ENCODE assay signal across 10 cellular contexts in genomic region chr3:54121404-54122045, GRCh38. TPM values are rescaled to one million over a fixed set of nuclear protein-coding genes. Genes with fewer than 3 reads are reported as not detected.
DNase-seq lines count a peak whose midpoint lies in the region; ATAC-seq and TF ChIP-seq lines count a peak whose summit lies in the region.
"Had no signal": no experiment of that assay in that cellular context is flagged by ENCODE, and none has a peak within 500 bp of the region (broad histone marks: within the 10 kb centered on the region; RNA-seq: fewer than 3 reads in every experiment).

No MANE protein-coding gene starts in this region.

- H3K9ac ChIP-seq in iPS-18a (ENCODE audit: low read length) = no peak overlapping the region

- 0 to 1% methylated on average over 3 to 43 of the region's 71 CpGs for WGBS in testis, 2 donors

- H3K36me3 ChIP-seq in SJSA1 (no peaks in the 10 kb centered on the region), iPS-18a (ENCODE audit: control insufficient read depth, low read depth, low read length) (no peaks in the 10 kb centered on the region), testis (ENCODE audit: low read depth, missing control alignments) (no peaks in the 10 kb centered on the region)
- H3K36me3 ChIP-seq in effector memory CD4-positive, alpha-beta T cell (ENCODE audit: control insufficient read depth, insufficient read depth, low read length) = no peaks in the 10 kb centered on the region

- peaks cover 4% of the 10 kb centered on the region for H3K4me1 ChIP-seq in SJSA1 (replicated peaks)
- H3K4me1 ChIP-seq in iPS-18a (ENCODE audit: control insufficient read depth, low read depth, low read length) = peaks cover 6% of the 10 kb centered on the region
- peaks cover 9% of the 10 kb centered on the region for H3K4me1 ChIP-seq in testis
- no peaks in the 10 kb centered on the region for H3K4me1 ChIP-seq in effector memory CD4-positive, alpha-beta T cell (ENCODE audit: control insufficient read depth, insufficient read depth, low read length, poor library complexity, severe bottlenecking)

- peak overlapping the region; percentile 6; the same call in 1 of the 2 replicates for H3K4me3 ChIP-seq in SJSA1
- H3K4me3 ChIP-seq in iPS-18a (ENCODE audit: low read length) = peak overlapping the region; percentile 70
- H3K4me3 ChIP-seq in testis = peak overlapping the region; percentile 59 to 71
- no peak overlapping the region for H3K4me3 ChIP-seq in effector memory CD4-positive, alpha-beta T cell (ENCODE audit: insufficient read depth, low read depth, low read length, poor library complexity, severe bottlenecking)

- H3K27me3 ChIP-seq in SJSA1 (replicated peaks) (peaks cover 56% of the 10 kb centered on the region), iPS-18a (ENCODE audit: control insufficient read depth, insufficient read depth, low read length) (peaks cover 74% of the 10 kb centered on the region), testis (no peaks in the 10 kb centered on the region)
- peaks cover 19% of the 10 kb centered on the region for H3K27me3 ChIP-seq in effector memory CD4-positive, alpha-beta T cell (replicated peaks; ENCODE audit: control insufficient read depth, insufficient read depth, low read length, poor library complexity, severe bottlenecking)

- intact Hi-C loops in testis (cut with DNase I; ENCODE audit: low total_unique reads) = no loop called here

- no peak for DNase-seq in SJSA1 (ENCODE audit: low read depth in 1 of 2, low spot score in 2 of 2)
- peak; percentile 25 for DNase-seq in testis
- no peak for DNase-seq in NCI-H510A treated with DMSO at 0.1 percent for 48 hours (lab: John Stamatoyannopoulos, UW)
- no peak for DNase-seq in NAMALWA (ENCODE audit: low spot score)
- no peak for DNase-seq in middle frontal gyrus (ENCODE audit: extremely low spot score, low spot score)
- no peak for DNase-seq in effector memory CD4-positive, alpha-beta T cell

- TF ChIP-seq POLR2A in testis (IDR thresholded peaks at IDR 0.05) = no peak

- no peak for TF ChIP-seq CTCF in testis (IDR thresholded peaks at IDR 0.05)

- peak; percentile 22 for ATAC-seq in GM21390 (IDR thresholded peaks at IDR 0.05; ENCODE audit: unreplicated experiment)

- H3K9me3 ChIP-seq in SJSA1 (replicated peaks) = no peaks in the 10 kb centered on the region
- peaks cover under 1% of the 10 kb centered on the region for H3K9me3 ChIP-seq in iPS-18a (ENCODE audit: control insufficient read depth, low read depth, low read length)
- no peaks in the 10 kb centered on the region for H3K9me3 ChIP-seq in testis
- H3K9me3 ChIP-seq in effector memory CD4-positive, alpha-beta T cell (ENCODE audit: control insufficient read depth, low read length) = no peaks in the 10 kb centered on the region

- H3K27ac ChIP-seq in SJSA1 (no peak overlapping the region), iPS-18a (ENCODE audit: low read length) (no peak overlapping the region), testis (peak overlapping the region in 1 of 2 donors; percentile 56)
- no peak overlapping the region for H3K27ac ChIP-seq in effector memory CD4-positive, alpha-beta T cell (ENCODE audit: insufficient read depth, low read length, poor library complexity, severe bottlenecking)

RNA-seq across cellular contexts. Expression of gene CACNA2D3, which starts 0.8 kb away (rescaled TPM):
- not detected in 2 replicates for total RNA-seq in SJSA1 (2014; rRNA removed; shearing (Covaris generic))
- 10 to 100 TPM; 11.2 to 16.5 TPM for total RNA-seq in testis
- 10.1 TPM for polyA plus RNA-seq in testis (ENCODE audit: insufficient read depth, low read depth, low replicate concordance)
- total RNA-seq: activated CD8-positive, alpha-beta memory T cell treated with anti-CD3 and anti-CD28 coated beads for 36 hours; lung microvascular endothelial cell had no signal

Comparison
In these comparisons a context has a peak if more than half of its experiments do, and no peak if none do; other contexts are left out.
1. RNA of gene CACNA2D3, which starts 0.8 kb away (total RNA-seq): 11.2 to 16.5 TPM in testis; not detected in SJSA1; every median in the first group is over 10 times any median in the second.